Comparison of ENCODE assay signal across 26 cellular contexts in genomic region chr4:175147233-175147632, GRCh38.
A peak's percentile ranks its signal among the peaks of the same experiment; 100 is the strongest.
DNase-seq lines count a peak whose midpoint lies in the region; ATAC-seq, FAIRE-seq and TF ChIP-seq lines count a peak whose summit lies in the region.
"Had no signal": no experiment of that assay in that cellular context is flagged by ENCODE, and none has a peak within 500 bp of the region (broad histone marks: within the 10 kb centered on the region; RNA-seq: fewer than 3 reads in every experiment).

No MANE protein-coding gene starts in this region.

- CTCF ChIA-PET in H1 (lab: Charles Lee; ENCODE audit: partially characterized antibody) = no interaction called here

- DNase-seq in AG20443 (ENCODE audit: low spot score) (peak; percentile 4), H1 (ENCODE audit: low read depth in 1 of 2, low spot score in 2 of 2) (no peak), upper lobe of right lung (peak; percentile 28)
- no peak for DNase-seq in activated naive CD4-positive, alpha-beta T cell treated with Interleukin-2 at 50 U/mL for 16 hours
- DNase-seq: BE2C; C1 segment of cervical spinal cord; CD4-positive, alpha-beta memory T cell; CD4-positive, CD25-positive, alpha-beta regulatory T cell; CD8-positive, alpha-beta memory T cell; COR-L47; DMS 273 treated with DMSO at 0.1 percent for 48 hours; DMS153; DMS53; DMS79; DND-41; EL; GDM1 had no signal

- H4K8ac ChIP-seq in H1 (ENCODE audit: extremely low read depth, insufficient read depth, low read length) = no peak overlapping the region; the same call in 1 of the 2 replicates

- H3K36me3 Mint-ChIP-seq in activated T-helper 17 cell treated with anti-CD3 and anti-CD28 coated beads, Interleukin-2, amount 50 U/mL, for 72 hours (ENCODE audit: low read depth) = no peaks in the 10 kb centered on the region
- H3K36me3 Mint-ChIP-seq: CD14-positive monocyte; CD4-positive, alpha-beta memory T cell; CD4-positive, CD25-positive, alpha-beta regulatory T cell; CD8-positive, alpha-beta memory T cell had no signal

- no peaks in the 10 kb centered on the region for H3K9me3 ChIP-seq in H1 (ENCODE audit: insufficient read depth in 2 of 2, low read depth in 1 of 2, low read length in 1 of 2)
- no peaks in the 10 kb centered on the region for H3K9me3 ChIP-seq in upper lobe of right lung
- H3K9me3 ChIP-seq: A549, BE2C, BLaER1 had no signal

- no peak overlapping the region for H3K4ac ChIP-seq in H1 (replicated peaks; ENCODE audit: insufficient read length, low read depth, low read length)

- no peaks in the 10 kb centered on the region for H3K27me3 Mint-ChIP-seq in activated T-helper 17 cell treated with anti-CD3 and anti-CD28 coated beads, Interleukin-2, amount 50 U/mL, for 72 hours
- H3K27me3 Mint-ChIP-seq: CD4-positive, alpha-beta memory T cell; CD4-positive, CD25-positive, alpha-beta regulatory T cell; CD8-positive, alpha-beta memory T cell had no signal

- H2AFZ ChIP-seq in H1 (ENCODE audit: low read length) = 0 out of 2 replicates have a peak overlapping the region, but pooled peaks have one; percentile 40

- TF ChIP-seq CTCF in H1 (IDR thresholded peaks at IDR 0.05; ENCODE audit: control extremely low read depth in 1 of 3, insufficient read depth in 1 of 3, low read depth in 1 of 3, low read length in 3 of 3) (no peak), upper lobe of right lung (IDR thresholded peaks at IDR 0.05) (no peak)

- no peak overlapping the region for H2BK120ac ChIP-seq in H1 (replicated peaks; ENCODE audit: low read depth, low read length)

- WGBS in H1 (ENCODE audit: extremely low coverage in 1 of 2, insufficient coverage in 1 of 2, insufficient read length in 1 of 2, insufficient replicate concordance in 2 of 2, low coverage in 1 of 2, low lambda C conversion rate in 2 of 2, missing lambda C conversion rate in 1 of 2), 2 experiments = 94% methylated on average over 12 of the region's 12 CpGs; no CpG with 5 or more reads in 1 of the 2 experiments

- H4K5ac ChIP-seq in H1 (ENCODE audit: insufficient read length, low read depth, low read length) = no peak overlapping the region

- no peak overlapping the region for H3K14ac ChIP-seq in H1 (ENCODE audit: insufficient read length)

- H3K4me1 ChIP-seq in H1 (replicated peaks in 1 of 4; ENCODE audit: control insufficient read depth in 3 of 4, insufficient read depth in 4 of 4, low read length in 3 of 4) (no peaks in the 10 kb centered on the region), upper lobe of right lung (no peaks in the 10 kb centered on the region)
- H3K4me1 ChIP-seq: A549, BE2C, BLaER1 had no signal

- TF ChIP-seq POLR2A in H1 (IDR thresholded peaks at IDR 0.05; ENCODE audit: control extremely low read depth in 1 of 2, low read depth in 2 of 2, low read length in 2 of 2) = no peak

- H3K4me1 Mint-ChIP-seq in activated T-helper 17 cell treated with anti-CD3 and anti-CD28 coated beads, Interleukin-2, amount 50 U/mL, for 72 hours = no peaks in the 10 kb centered on the region
- H3K4me1 Mint-ChIP-seq: CD14-positive monocyte; CD4-positive, alpha-beta memory T cell; CD4-positive, CD25-positive, alpha-beta regulatory T cell; CD8-positive, alpha-beta memory T cell had no signal

- H3K79me1 ChIP-seq in H1 (ENCODE audit: low read depth, low read length) = no peaks in the 10 kb centered on the region

- no peak overlapping the region for H2BK12ac ChIP-seq in H1 (ENCODE audit: low read depth, low read length)

- peaks cover 26% of the 10 kb centered on the region for H3K9me3 Mint-ChIP-seq in activated T-helper 17 cell treated with anti-CD3 and anti-CD28 coated beads, Interleukin-2, amount 50 U/mL, for 72 hours

- H2BK15ac ChIP-seq in H1 (ENCODE audit: low read length) = no peak overlapping the region

- H3K4me3 ChIP-seq in H1 (ENCODE audit: extremely low read depth in 1 of 4, insufficient read depth in 2 of 4, low read depth in 3 of 4, low read length in 4 of 4) (no peak overlapping the region), upper lobe of right lung (no peak overlapping the region)
- H3K4me3 ChIP-seq: A549, BLaER1, GM12878 had no signal

- no peak for ATAC-seq in upper lobe of right lung
- no peak for ATAC-seq in activated T-helper 17 cell treated with anti-CD3 and anti-CD28 coated beads, Interleukin-2, amount 50 U/mL, for 72 hours (replicated peaks)
- ATAC-seq: A549, GM12878 had no signal

- H3K4me3 Mint-ChIP-seq in activated T-helper 17 cell treated with anti-CD3 and anti-CD28 coated beads, Interleukin-2, amount 50 U/mL, for 72 hours = no peak overlapping the region
- H3K4me3 Mint-ChIP-seq: CD14-positive monocyte; CD4-positive, alpha-beta memory T cell; CD4-positive, CD25-positive, alpha-beta regulatory T cell; CD8-positive, alpha-beta memory T cell had no signal

- H3K79me2 ChIP-seq in H1 (ENCODE audit: control insufficient read depth in 1 of 2, insufficient read depth in 2 of 2, low read length in 2 of 2) = no peaks in the 10 kb centered on the region

- H3K27ac ChIP-seq in H1 (ENCODE audit: low read depth, low read length) (no peak overlapping the region), upper lobe of right lung (no peak overlapping the region)
- H3K27ac ChIP-seq: 22Rv1, A549, BLaER1 had no signal

- no peaks in the 10 kb centered on the region for H3K23me2 ChIP-seq in H1 (ENCODE audit: low read depth, low read length)

- POLR2A ChIA-PET in H1 (lab: Charles Lee; ENCODE audit: partially characterized antibody) = no interaction called here

- no peak overlapping the region for H4K91ac ChIP-seq in H1 (replicated peaks; ENCODE audit: insufficient read length, low read length)

- FAIRE-seq in H1 (lab: Jason Lieb, UNC) = no peak
- FAIRE-seq: A549, GM12878, GM12892, GM18507, GM19239 had no signal

- no peak for TF ChIP-seq RAD21 in H1 (IDR thresholded peaks at IDR 0.05 in 1 of 2, conservative IDR thresholded peaks at IDR 0.05 in 1 of 2; ENCODE audit: low read depth in 2 of 2, low read length in 2 of 2)

- intact Hi-C loops in upper lobe of right lung (cut with DNase I) = no loop called here

- no peak overlapping the region for H2BK5ac ChIP-seq in H1 (ENCODE audit: low read depth, low read length)

- H3K27ac Mint-ChIP-seq in activated T-helper 17 cell treated with anti-CD3 and anti-CD28 coated beads, Interleukin-2, amount 50 U/mL, for 72 hours = no peak overlapping the region
- H3K27ac Mint-ChIP-seq: CD14-positive monocyte; CD4-positive, alpha-beta memory T cell; CD4-positive, CD25-positive, alpha-beta regulatory T cell; CD8-positive, alpha-beta memory T cell had no signal

- H3K18ac ChIP-seq in H1 (ENCODE audit: extremely low read depth, low read length) = no peak overlapping the region

- H2AK5ac ChIP-seq in H1 (ENCODE audit: low read depth, low read length) = no peak overlapping the region

- TF ChIP-seq EP300 in H1 (IDR thresholded peaks at IDR 0.05; ENCODE audit: borderline replicate concordance in 1 of 2, low read depth in 2 of 2, low read length in 2 of 2) = no peak

- no peak overlapping the region for H3K56ac ChIP-seq in H1 (replicated peaks; ENCODE audit: insufficient read length, low read depth, low read length)

- H3K36me3 ChIP-seq in H1 (ENCODE audit: control insufficient read depth in 2 of 4, insufficient read depth in 4 of 4, low read length in 3 of 4) = no peaks in the 10 kb centered on the region
- H3K36me3 ChIP-seq in upper lobe of right lung = no peaks in the 10 kb centered on the region
- H3K36me3 ChIP-seq: BE2C, BLaER1 had no signal

- no peak overlapping the region for H3K23ac ChIP-seq in H1 (ENCODE audit: insufficient read length)

- no peak overlapping the region for H3K9ac ChIP-seq in H1 (replicated peaks in 1 of 4; ENCODE audit: extremely low read depth in 1 of 4, low read depth in 3 of 4, low read length in 3 of 4)
- H3K9ac ChIP-seq: BLaER1 had no signal

- H4K20me1 ChIP-seq in H1 (replicated peaks in 1 of 2; ENCODE audit: control insufficient read depth in 1 of 2, insufficient read depth in 2 of 2, low read length in 2 of 2) = no peaks in the 10 kb centered on the region
- H4K20me1 ChIP-seq: BLaER1 had no signal

- H3K27me3 ChIP-seq in H1 (replicated peaks in 1 of 4; ENCODE audit: control insufficient read depth in 3 of 4, extremely low read depth in 1 of 4, insufficient read depth in 3 of 4, low read length in 3 of 4) (no peaks in the 10 kb centered on the region), upper lobe of right lung (no peaks in the 10 kb centered on the region)
- H3K27me3 ChIP-seq: BE2C, BLaER1 had no signal

- no peak overlapping the region for H2BK20ac ChIP-seq in H1 (ENCODE audit: low read length)

- no peak overlapping the region for H3K4me2 ChIP-seq in H1 (ENCODE audit: insufficient read depth in 1 of 2, low read depth in 2 of 2, low read length in 2 of 2)
- H3K4me2 ChIP-seq: A549, BLaER1 had no signal

TF ChIP-seq in H1, 55 proteins besides CTCF, POLR2A, EP300 and RAD21:
- TF ChIP-seq PHF8 (conservative IDR thresholded peaks at IDR 0.05; ENCODE audit: low read depth, low read length) (no peak), CBX8 (IDR thresholded peaks at IDR 0.05; ENCODE audit: borderline replicate concordance, low read depth, low read length) (no peak), SP4 (IDR thresholded peaks at IDR 0.05; ENCODE audit: low read length) (no peak), BCL11A (IDR thresholded peaks at IDR 0.05; ENCODE audit: low read depth in 2 of 2, low read length in 2 of 2) (no peak), KDM5A (IDR thresholded peaks at IDR 0.05; ENCODE audit: low read length) (no peak), KDM1A (IDR thresholded peaks at IDR 0.05; ENCODE audit: borderline replicate concordance, low read length) (no peak), SAP30 (IDR thresholded peaks at IDR 0.05; ENCODE audit: insufficient read depth, insufficient replicate concordance, low read length) (no peak), BRCA1 (IDR thresholded peaks at IDR 0.05; ENCODE audit: low read depth, low read length) (no peak), SRF (IDR thresholded peaks at IDR 0.05; ENCODE audit: low read depth, low read length) (no peak), TBP (IDR thresholded peaks at IDR 0.05; ENCODE audit: low read depth, low read length) (no peak), TAF1 (IDR thresholded peaks at IDR 0.05; ENCODE audit: low read depth, low read length) (no peak), MAFK (IDR thresholded peaks at IDR 0.05; ENCODE audit: low read depth, low read length) (no peak)

Comparison
In these comparisons a context has a peak if more than half of its experiments do, and no peak if none do; other contexts are left out.
1. DNase-seq: peak in AG20443 (single experiment) and upper lobe of right lung (single experiment); none in H1 (0 of 2) and activated naive CD4-positive, alpha-beta T cell treated with Interleukin-2 at 50 U/mL for 16 hours (single experiment).